8 cellular contexts compared by ENCODE assay signal in the genomic region with DNA sequence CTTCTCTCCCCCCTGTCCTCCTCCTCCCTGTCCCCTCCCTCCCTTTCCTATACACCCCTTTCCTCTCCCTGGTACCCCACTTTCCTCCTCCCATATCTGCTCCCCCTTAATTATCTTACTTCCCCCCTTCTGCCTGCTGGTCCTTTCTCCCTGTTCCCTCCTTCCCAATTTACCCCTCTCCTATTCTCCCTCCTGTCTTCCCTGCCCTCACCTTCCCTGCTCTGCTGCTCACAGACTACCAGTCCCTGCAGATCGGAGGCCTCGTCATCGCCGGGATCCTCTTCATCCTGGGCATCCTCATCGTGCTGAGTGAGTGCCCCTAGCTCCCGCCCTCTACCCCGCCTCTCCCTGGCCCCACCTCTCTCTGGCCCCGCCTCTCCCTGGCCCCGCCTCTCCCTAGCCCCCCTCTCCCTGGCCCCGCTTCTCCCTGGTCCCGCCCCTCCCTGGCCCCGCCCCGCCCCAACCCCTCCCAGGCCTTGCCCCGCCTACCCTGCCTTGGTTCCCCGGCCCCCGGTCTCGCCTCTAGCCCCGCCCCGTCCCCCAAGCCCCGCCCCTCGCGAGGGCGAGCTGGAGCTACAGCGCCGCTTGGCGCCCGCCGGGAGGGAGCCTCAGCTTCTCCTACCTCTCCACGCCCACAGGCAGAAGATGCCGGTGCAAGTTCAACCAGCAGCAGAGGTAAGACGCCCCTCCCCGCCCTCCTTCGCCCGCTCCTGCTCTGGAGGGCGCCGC. TPM values are rescaled to one million over a fixed set of nuclear protein-coding genes. Genes with fewer than 3 reads are reported as not detected.
A peak's percentile ranks its signal among the peaks of the same experiment; 100 is the strongest.
DNase-seq lines count a peak whose midpoint lies in the region; ATAC-seq, FAIRE-seq and TF ChIP-seq lines count a peak whose summit lies in the region.

No MANE protein-coding gene starts in this region.

- H3K9me3 Mint-ChIP-seq in activated T-helper 17 cell treated with anti-CD3 and anti-CD28 coated beads, Interleukin-2, amount 50 U/mL, for 72 hours = no peaks in the 10 kb centered on the region
- H3K9me3 Mint-ChIP-seq in naive thymus-derived CD8-positive, alpha-beta T cell = no peaks in the 10 kb centered on the region
- H3K9me3 Mint-ChIP-seq in stimulated activated effector memory CD8-positive, alpha-beta T cell treated with anti-CD3 and anti-CD28 coated beads, Interleukin-12 subunit alpha, Interleukin-12 subunit beta, amount 100 ng/mL, for 72 hours = no peaks in the 10 kb centered on the region

- peak overlapping the region; percentile 51 for H3K27ac Mint-ChIP-seq in activated T-helper 17 cell treated with anti-CD3 and anti-CD28 coated beads, Interleukin-2, amount 50 U/mL, for 72 hours
- peak overlapping the region; percentile 33 to 94 (median 84) for H3K27ac Mint-ChIP-seq in naive thymus-derived CD8-positive, alpha-beta T cell
- peak overlapping the region; percentile 20 for H3K27ac Mint-ChIP-seq in stimulated activated effector memory CD8-positive, alpha-beta T cell treated with anti-CD3 and anti-CD28 coated beads, Interleukin-12 subunit alpha, Interleukin-12 subunit beta, amount 100 ng/mL, for 72 hours

- no peak overlapping the region for H3K27ac ChIP-seq in HL-60 (replicated peaks)

- FAIRE-seq in RCC 7860 (lab: Jason Lieb, UNC) = no peak

- no peaks in the 10 kb centered on the region for H3K36me3 Mint-ChIP-seq in activated T-helper 17 cell treated with anti-CD3 and anti-CD28 coated beads, Interleukin-2, amount 50 U/mL, for 72 hours (ENCODE audit: low read depth)
- H3K36me3 Mint-ChIP-seq in naive thymus-derived CD8-positive, alpha-beta T cell = no peaks in the 10 kb centered on the region
- H3K36me3 Mint-ChIP-seq in stimulated activated effector memory CD8-positive, alpha-beta T cell treated with anti-CD3 and anti-CD28 coated beads, Interleukin-12 subunit alpha, Interleukin-12 subunit beta, amount 100 ng/mL, for 72 hours = no peaks in the 10 kb centered on the region

- H3K4me3 ChIP-seq in HL-60 (replicated peaks; ENCODE audit: insufficient read depth, low read length) (no peak overlapping the region), fibroblast of mammary gland (ENCODE audit: control insufficient read depth, low read depth, low read length) (no peak overlapping the region)

- peak overlapping the region; percentile 90 for H3K4me3 Mint-ChIP-seq in activated T-helper 17 cell treated with anti-CD3 and anti-CD28 coated beads, Interleukin-2, amount 50 U/mL, for 72 hours
- H3K4me3 Mint-ChIP-seq in naive thymus-derived CD8-positive, alpha-beta T cell = peak overlapping the region; percentile 75 to 93 (median 87)
- H3K4me3 Mint-ChIP-seq in stimulated activated effector memory CD8-positive, alpha-beta T cell treated with anti-CD3 and anti-CD28 coated beads, Interleukin-12 subunit alpha, Interleukin-12 subunit beta, amount 100 ng/mL, for 72 hours = peak overlapping the region; percentile 76

- peaks cover 22% of the 10 kb centered on the region for H3K4me1 Mint-ChIP-seq in activated T-helper 17 cell treated with anti-CD3 and anti-CD28 coated beads, Interleukin-2, amount 50 U/mL, for 72 hours
- H3K4me1 Mint-ChIP-seq in naive thymus-derived CD8-positive, alpha-beta T cell = peaks cover 23 to 49% (median 44%) of the 10 kb centered on the region in 4 donors
- H3K4me1 Mint-ChIP-seq in stimulated activated effector memory CD8-positive, alpha-beta T cell treated with anti-CD3 and anti-CD28 coated beads, Interleukin-12 subunit alpha, Interleukin-12 subunit beta, amount 100 ng/mL, for 72 hours = peaks cover 54% of the 10 kb centered on the region

- DNase-seq in NCI-H1436 (lab: John Stamatoyannopoulos, UW) = peak; percentile 52
- no peak for DNase-seq in NCI-H1436 treated with DMSO at 0.1 percent for 48 hours (lab: John Stamatoyannopoulos, UW)
- peak; percentile 73 to 86 for DNase-seq in HL-60 (ENCODE audit: low read depth in 1 of 2, low spot score in 1 of 2)
- DNase-seq in RCC 7860 (ENCODE audit: low spot score) = peak; percentile 71
- DNase-seq in fibroblast of mammary gland (ENCODE audit: low read depth) = peak; percentile 91
- DNase-seq in naive thymus-derived CD8-positive, alpha-beta T cell = peak; percentile 80 to 98 (median 93)
- peak; percentile 90 to 95 for DNase-seq in stimulated activated effector memory CD8-positive, alpha-beta T cell treated with anti-CD3 and anti-CD28 coated beads, Interleukin-12 subunit alpha, Interleukin-12 subunit beta, amount 100 ng/mL, for 72 hours (ENCODE audit: low spot score in 2 of 2)

- ATAC-seq in activated T-helper 17 cell treated with anti-CD3 and anti-CD28 coated beads, Interleukin-2, amount 50 U/mL, for 72 hours (replicated peaks) = peak; percentile 90
- peak; percentile 77 to 84 for ATAC-seq in naive thymus-derived CD8-positive, alpha-beta T cell
- ATAC-seq in stimulated activated effector memory CD8-positive, alpha-beta T cell treated with anti-CD3 and anti-CD28 coated beads, Interleukin-12 subunit alpha, Interleukin-12 subunit beta, amount 100 ng/mL, for 72 hours = peak; percentile 85

- POLR2A ChIA-PET in naive thymus-derived CD8-positive, alpha-beta T cell (lab: Charles Lee) = interaction anchor here (0.6 to 5.8 kb wide), 21 partner anchors 12 to 127 kb away, joined by 3 to 40 read pairs (median 4); a partner anchor contains a TSS

- TF ChIP-seq CTCF in HL-60 (IDR thresholded peaks at IDR 0.05; ENCODE audit: insufficient read depth, low read length) (peak; percentile 25), fibroblast of mammary gland (conservative IDR thresholded peaks at IDR 0.05; ENCODE audit: control insufficient read depth, insufficient read depth, low read depth, low read length) (peak; percentile 45)

- peaks cover 12% of the 10 kb centered on the region for H3K27me3 ChIP-seq in HL-60 (ENCODE audit: insufficient read depth, poor library complexity, severe bottlenecking)

- no peaks in the 10 kb centered on the region for H3K27me3 Mint-ChIP-seq in activated T-helper 17 cell treated with anti-CD3 and anti-CD28 coated beads, Interleukin-2, amount 50 U/mL, for 72 hours
- peaks cover 0 to 2% (median 0%) of the 10 kb centered on the region in 5 donors for H3K27me3 Mint-ChIP-seq in naive thymus-derived CD8-positive, alpha-beta T cell

RNA-seq across cellular contexts. Expression of a gene that starts 2.0 kb away (rescaled TPM):
- total RNA-seq in activated T-helper 17 cell treated with anti-CD3 and anti-CD28 coated beads, Interleukin-2, amount 50 U/mL, for 72 hours = 1 to 10 TPM in 1 of 2 donors, under 1 TPM in 1; 0.40 to 1.4 TPM
- 1 to 10 TPM; 5.4 to 6.4 TPM for total RNA-seq in naive thymus-derived CD8-positive, alpha-beta T cell
- 10 to 100 TPM in 1 of 3 donors, 1 to 10 TPM in 2; 3.7 to 10.2 (median 8.8) TPM for polyA plus RNA-seq in naive thymus-derived CD8-positive, alpha-beta T cell

RNA-seq across cellular contexts. Expression of a gene that starts 2.4 kb away (rescaled TPM):
- under 1 TPM; 0.54 to 0.93 TPM for total RNA-seq in activated T-helper 17 cell treated with anti-CD3 and anti-CD28 coated beads, Interleukin-2, amount 50 U/mL, for 72 hours
- total RNA-seq in naive thymus-derived CD8-positive, alpha-beta T cell = 1 to 10 TPM in 1 of 2 experiments, not detected in 1; 1.1 TPM
- under 1 TPM in 2 of 3 donors, not detected in 1; 0.77 TPM for polyA plus RNA-seq in naive thymus-derived CD8-positive, alpha-beta T cell

RNA-seq across cellular contexts. Expression of a gene that starts 6.2 kb away (rescaled TPM):
- total RNA-seq in activated T-helper 17 cell treated with anti-CD3 and anti-CD28 coated beads, Interleukin-2, amount 50 U/mL, for 72 hours = 1 to 10 TPM in 1 of 2 donors, not detected in 1; 1.9 TPM
- 1 to 10 TPM in 1 of 2 experiments, under 1 TPM in 1; 0.52 to 1.6 TPM for total RNA-seq in naive thymus-derived CD8-positive, alpha-beta T cell
- under 1 TPM in 1 of 3 donors, not detected in 2; 0.18 TPM for polyA plus RNA-seq in naive thymus-derived CD8-positive, alpha-beta T cell

RNA-seq across cellular contexts. Expression of a gene that starts 13.5 kb away (rescaled TPM):
- total RNA-seq in activated T-helper 17 cell treated with anti-CD3 and anti-CD28 coated beads, Interleukin-2, amount 50 U/mL, for 72 hours = 100 to 1,000 TPM; 214 to 257 TPM
- total RNA-seq in naive thymus-derived CD8-positive, alpha-beta T cell = 100 to 1,000 TPM; 339 to 351 TPM
- polyA plus RNA-seq in naive thymus-derived CD8-positive, alpha-beta T cell = 100 to 1,000 TPM; 281 to 544 (median 452) TPM

RNA-seq across cellular contexts. Expression of a gene that starts 25.4 kb away (rescaled TPM):
- not detected for total RNA-seq in activated T-helper 17 cell treated with anti-CD3 and anti-CD28 coated beads, Interleukin-2, amount 50 U/mL, for 72 hours
- total RNA-seq in naive thymus-derived CD8-positive, alpha-beta T cell = not detected
- polyA plus RNA-seq in naive thymus-derived CD8-positive, alpha-beta T cell = not detected

Comparison
In these comparisons a context has a peak if more than half of its experiments do, and no peak if none do; other contexts are left out.
1. H3K27ac Mint-ChIP-seq: peak in every context shown above with its lines; median percentile 84 in naive thymus-derived CD8-positive, alpha-beta T cell; 51 in activated T-helper 17 cell treated with anti-CD3 and anti-CD28 coated beads, Interleukin-2, amount 50 U/mL, for 72 hours; 20 in stimulated activated effector memory CD8-positive, alpha-beta T cell treated with anti-CD3 and anti-CD28 coated beads, Interleukin-12 subunit alpha, Interleukin-12 subunit beta, amount 100 ng/mL, for 72 hours.